Comparison of ENCODE assay signal across 10 cellular contexts in genomic region chr2:11073251-11073650, GRCh38.
DNase-seq lines count a peak whose midpoint lies in the region; TF ChIP-seq lines count a peak whose summit lies in the region.
"Had no signal": no experiment of that assay in that cellular context is flagged by ENCODE, and none has a peak within 500 bp of the region (broad histone marks: within the 10 kb centered on the region; RNA-seq: fewer than 3 reads in every experiment).

No MANE protein-coding gene starts in this region.

- no peaks in the 10 kb centered on the region for H3K9me3 ChIP-seq in MM.1S (replicated peaks; ENCODE audit: insufficient read depth, low read length)

- H3K27me3 ChIP-seq in MM.1S (replicated peaks; ENCODE audit: insufficient read depth, low read length) = no peaks in the 10 kb centered on the region
- H3K27me3 ChIP-seq: BLaER1 had no signal

- H3K4me2 ChIP-seq in MM.1S (ENCODE audit: low read depth, low read length) = no peak overlapping the region
- H3K4me2 ChIP-seq: BLaER1 had no signal

- no peaks in the 10 kb centered on the region for H3K79me2 ChIP-seq in MM.1S (ENCODE audit: low read length)

- H3F3A ChIP-seq in MM.1S (ENCODE audit: insufficient read depth, low read length) = no peaks in the 10 kb centered on the region

- H3K9me2 ChIP-seq in MM.1S (replicated peaks; ENCODE audit: insufficient read depth, low read length) = no peaks in the 10 kb centered on the region

- H3K4me1 ChIP-seq in MM.1S (ENCODE audit: low read length) = no peaks in the 10 kb centered on the region

- intact Hi-C loops in lower leg skin (cut with DNase I; ENCODE audit: low total_unique reads) = no loop called here

- TF ChIP-seq CTCF in MM.1S (IDR thresholded peaks at IDR 0.05; ENCODE audit: low read length) = peak; percentile 42
- no peak for TF ChIP-seq CTCF in lower leg skin (IDR thresholded peaks at IDR 0.05)
- TF ChIP-seq CTCF in coronary artery (IDR thresholded peaks at IDR 0.05) = no peak

- no peak overlapping the region for H2AFZ ChIP-seq in MM.1S (ENCODE audit: low read length)

- no peak for TF ChIP-seq POLR2A in lower leg skin (IDR thresholded peaks at IDR 0.05)

- WGBS in lower leg skin, 2 donors = 16 to 20% methylated on average over 10 of the region's 10 CpGs

- no peaks in the 10 kb centered on the region for H4K20me1 ChIP-seq in MM.1S (ENCODE audit: insufficient read depth, low read length)
- H4K20me1 ChIP-seq: BLaER1 had no signal

- H3K27ac ChIP-seq in MM.1S (ENCODE audit: low read length) (no peak overlapping the region), coronary artery (no peak overlapping the region)
- H3K27ac ChIP-seq: BLaER1 had no signal

- peak in 2 of 3 experiments; percentile 34 to 67 for DNase-seq in NCI-H1417 (lab: John Stamatoyannopoulos, UW)
- DNase-seq in NCI-H1417 treated with DMSO at 0.1 percent for 48 hours (lab: John Stamatoyannopoulos, UW) = no peak
- no peak for DNase-seq in MM.1S
- peak; percentile 59 for DNase-seq in amniotic epithelial cell (ENCODE audit: low read depth)
- peak; percentile 8 to 37 for DNase-seq in lower leg skin (ENCODE audit: low spot score in 2 of 2)
- no peak for DNase-seq in activated gamma-delta T cell (lab: John Stamatoyannopoulos, UW)
- no peak for DNase-seq in coronary artery (ENCODE audit: low spot score)
- DNase-seq in COR-L47 (lab: John Stamatoyannopoulos, UW) = no peak
- DNase-seq: activated B cell treated with CpG ODN at 0.5 μM for 24 hours had no signal

- H3K4me3 ChIP-seq in MM.1S (ENCODE audit: low read length) (no peak overlapping the region), lower leg skin (ENCODE audit: low read depth, poor library complexity, severe bottlenecking) (no peak overlapping the region), coronary artery (no peak overlapping the region)
- H3K4me3 ChIP-seq: BLaER1 had no signal

- no peak overlapping the region for H3K9ac ChIP-seq in MM.1S (ENCODE audit: low read length)
- H3K9ac ChIP-seq: BLaER1 had no signal

- H3K36me3 ChIP-seq in MM.1S (replicated peaks; ENCODE audit: insufficient read depth, low read length) = no peaks in the 10 kb centered on the region
- H3K36me3 ChIP-seq: BLaER1 had no signal

Comparison
In these comparisons a context has a peak if more than half of its experiments do, and no peak if none do; other contexts are left out.
1. DNase-seq: peak in NCI-H1417 (2 of 3), amniotic epithelial cell (single experiment) and lower leg skin (2 of 2); none in NCI-H1417 treated with DMSO at 0.1 percent for 48 hours (single experiment), MM.1S (single experiment), activated gamma-delta T cell (single experiment), coronary artery (single experiment) and COR-L47 (single experiment).